In genomic region chr5:125440905-125441304, GRCh38 we compare ENCODE assay signal across 19 cellular contexts.
"Had no signal": no experiment of that assay in that cellular context is flagged by ENCODE, and none has a peak within 500 bp of the region (broad histone marks: within the 10 kb centered on the region; RNA-seq: fewer than 3 reads in every experiment).

No MANE protein-coding gene starts in this region.

- H3K27me3 ChIP-seq: dorsolateral prefrontal cortex, hepatocyte, ovary, right atrium auricular region, sigmoid colon, stomach had no signal

- H3K79me2 ChIP-seq: hepatocyte had no signal

- H3K4me2 ChIP-seq: hepatocyte had no signal

- H3K27ac ChIP-seq: dorsolateral prefrontal cortex, hepatocyte, ovary, right atrium auricular region, sigmoid colon, skin epidermis, stomach had no signal

- DNase-seq: cortex of kidney; dorsolateral prefrontal cortex; effector CD8-positive, alpha-beta T cell; foreskin melanocyte; head of caudate nucleus; mammary epithelial cell; mucosa of descending colon; naive thymus-derived CD8-positive, alpha-beta T cell; ovary; sigmoid colon; stimulated activated CD4-positive, alpha-beta T cell treated with anti-CD3 and anti-CD28 coated beads, Interleukin-2, amount 100 ng/mL, for 24 hours; stimulated activated naive CD4-positive, alpha-beta T cell; stomach; substantia nigra; trophoblast cell had no signal

- H3K4me3 ChIP-seq: dorsolateral prefrontal cortex, hepatocyte, mucosa of descending colon, ovary, right atrium auricular region, sigmoid colon, skin epidermis, stomach had no signal

- ATAC-seq: left lobe of liver; mucosa of descending colon; naive thymus-derived CD8-positive, alpha-beta T cell had no signal

- H3K36me3 ChIP-seq: ovary, right atrium auricular region, sigmoid colon, stomach had no signal

- H3K9me3 ChIP-seq: mucosa of descending colon, ovary had no signal

- H3K4me1 ChIP-seq: right atrium auricular region, sigmoid colon, stomach had no signal

- H2AFZ ChIP-seq: hepatocyte had no signal
